Comparison of ENCODE assay signal across 17 cellular contexts in genomic region chr5:160048131-160048530, GRCh38.
"Had no signal": no experiment of that assay in that cellular context is flagged by ENCODE, and none has a peak within 500 bp of the region (broad histone marks: within the 10 kb centered on the region; RNA-seq: fewer than 3 reads in every experiment).

No MANE protein-coding gene starts in this region.

- FAIRE-seq: TTC549 had no signal

- H3K9me3 ChIP-seq: neutrophil, upper lobe of left lung had no signal

- ATAC-seq: activated CD4-positive, CD25-positive, alpha-beta regulatory T cell treated with anti-CD3 and anti-CD28 coated beads, Interleukin-2, amount 50 U/mL, for 24 hours; activated T-cell treated with anti-CD3 and anti-CD28 coated beads, Interleukin-2, amount 50 U/mL, for 4 hours; naive thymus-derived CD4-positive, alpha-beta T cell; SK-N-SH treated with all-trans-retinoic acid at 6 μM for 48 hours had no signal

- H3K27ac Mint-ChIP-seq: activated naive CD8-positive, alpha-beta T cell had no signal

- H3K27ac ChIP-seq: dorsolateral prefrontal cortex, neutrophil, upper lobe of left lung had no signal

- H3K9me3 Mint-ChIP-seq: activated T-cell treated with anti-CD3 and anti-CD28 coated beads, Interleukin-2, amount 50 U/mL, for 4 hours; naive thymus-derived CD4-positive, alpha-beta T cell had no signal

- DNase-seq: activated effector memory CD4-positive, alpha-beta T cell treated with anti-CD3 and anti-CD28 coated beads, Interleukin-2, amount 50 U/mL, for 16 hours; activated T-cell treated with anti-CD3 and anti-CD28 coated beads, Interleukin-2, amount 50 U/mL, for 4 hours; amygdala; dorsolateral prefrontal cortex; hippocampal formation; kidney glomerular epithelial cell; mammary epithelial cell; naive thymus-derived CD4-positive, alpha-beta T cell; posterior cingulate gyrus; stimulated activated CD4-positive, alpha-beta T cell treated with anti-CD3 and anti-CD28 coated beads, Interleukin-12 subunit alpha, Interleukin-12 subunit beta, amount 100 ng/mL, for 4 hours; stimulated activated naive CD4-positive, alpha-beta T cell treated with Interleukin-2 at 50 U/mL for 16 hours had no signal

- H3K4me3 Mint-ChIP-seq: activated naive CD8-positive, alpha-beta T cell; activated T-cell treated with anti-CD3 and anti-CD28 coated beads, Interleukin-2, amount 50 U/mL, for 4 hours; naive thymus-derived CD4-positive, alpha-beta T cell had no signal

- H3K4me3 ChIP-seq: dorsolateral prefrontal cortex, upper lobe of left lung had no signal

- H3K27me3 Mint-ChIP-seq: activated naive CD8-positive, alpha-beta T cell; naive thymus-derived CD4-positive, alpha-beta T cell had no signal

- H3K27me3 ChIP-seq: dorsolateral prefrontal cortex, neutrophil, upper lobe of left lung had no signal
